Comparison of ENCODE assay signal across 14 cellular contexts in the genomic region with DNA sequence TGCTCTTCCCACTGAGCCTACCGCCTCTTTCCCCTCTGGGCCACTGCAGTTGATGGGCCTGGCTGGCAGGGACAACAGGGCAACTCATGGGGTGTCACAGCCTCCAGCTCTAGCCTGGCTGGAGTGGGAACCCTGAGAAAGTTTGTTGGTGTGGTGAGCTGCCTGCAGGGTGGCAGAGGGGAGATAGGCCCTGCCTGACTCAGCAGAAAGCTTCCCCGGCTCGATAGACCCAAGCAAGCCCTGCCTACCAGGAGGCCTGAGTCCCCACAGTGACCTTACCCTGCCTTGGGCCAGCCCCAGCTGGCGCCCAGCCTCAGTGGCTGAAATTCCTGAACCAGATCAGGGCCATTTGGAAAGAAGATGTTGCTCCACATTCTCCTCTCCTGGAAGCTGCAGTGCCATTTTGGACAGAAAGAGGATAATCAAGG. TPM values are rescaled to one million over a fixed set of nuclear protein-coding genes. Genes with fewer than 3 reads are reported as not detected.
DNase-seq lines count a peak whose midpoint lies in the region; ATAC-seq, FAIRE-seq and TF ChIP-seq lines count a peak whose summit lies in the region.
"Had no signal": no experiment of that assay in that cellular context is flagged by ENCODE, and none has a peak within 500 bp of the region (broad histone marks: within the 10 kb centered on the region; RNA-seq: fewer than 3 reads in every experiment).

No MANE protein-coding gene starts in this region.

- H3K27me3 ChIP-seq in MG63: no peaks in the 10 kb centered on the region
- no peaks in the 10 kb centered on the region for H3K27me3 ChIP-seq in dorsolateral prefrontal cortex
- no peaks in the 10 kb centered on the region for H3K27me3 ChIP-seq in liver (ENCODE audit: control insufficient read depth in 4 of 4, insufficient read depth in 4 of 4, low read length in 3 of 4)
- H3K27me3 ChIP-seq: colonic mucosa, SJSA1 had no signal

- no peak for FAIRE-seq in GM19239 (lab: Jason Lieb, UNC)
- FAIRE-seq: H54 had no signal

- DNase-seq in MG63 (peak; percentile 92), dorsolateral prefrontal cortex (peak in 5 of 10 donors; percentile 10 to 29 (median 22)), GM19239 (ENCODE audit: insufficient read length, low spot score) (no peak), NCI-H2107 treated with DMSO at 0.1 percent for 48 hours (lab: John Stamatoyannopoulos, UW; ENCODE audit: unreplicated experiment) (no peak), DMS153 (lab: John Stamatoyannopoulos, UW) (no peak)
- DNase-seq: colonic mucosa; MM.1S; NCI-H2171; stimulated activated CD4-positive, alpha-beta T cell treated with anti-CD3 and anti-CD28 coated beads, Interleukin-1b, Interleukin-23, amount 100 ng/mL, for 48 hours had no signal

- H3K4me1 ChIP-seq in liver (ENCODE audit: control insufficient read depth in 4 of 4, insufficient read depth in 4 of 4, low read length in 3 of 4): peaks cover 11 to 52% (median 43%) of the 10 kb centered on the region in 4 donors
- H3K4me1 ChIP-seq: colonic mucosa had no signal

- H3K4me3 ChIP-seq in MG63 (no peak overlapping the region), dorsolateral prefrontal cortex (no peak overlapping the region), liver (ENCODE audit: low read depth in 1 of 3, low read length in 3 of 3) (no peak overlapping the region)
- H3K4me3 ChIP-seq: colonic mucosa, SJSA1 had no signal

- 47% methylated on average over 4 of the region's 4 CpGs for WGBS in liver

- H3K36me3 ChIP-seq in MG63 (peaks cover 50% of the 10 kb centered on the region), liver (ENCODE audit: control insufficient read depth in 4 of 4, insufficient read depth in 3 of 4, low read depth in 1 of 4, low read length in 3 of 4) (peaks cover 2 to 12% (median 8%) of the 10 kb centered on the region in 4 donors)
- H3K36me3 ChIP-seq: colonic mucosa had no signal

- intact Hi-C loops in dorsolateral prefrontal cortex (cut with DNase I): no loop called here

- no peak overlapping the region for H3K9ac ChIP-seq in liver (ENCODE audit: low read depth in 1 of 2, low read length in 2 of 2)

- ATAC-seq in GM21360 (IDR thresholded peaks at IDR 0.05; ENCODE audit: unreplicated experiment): no peak

- TF ChIP-seq RAD21 in liver (IDR thresholded peaks at IDR 0.05): peak; percentile 51 to 53

- TF ChIP-seq CTCF in dorsolateral prefrontal cortex (IDR thresholded peaks at IDR 0.05 in 54 of 56, conservative IDR thresholded peaks at IDR 0.05 in 2 of 56; ENCODE audit: low read depth in 1 of 56, partially characterized antibody in 56 of 56): no peak
- no peak for TF ChIP-seq CTCF in liver (IDR thresholded peaks at IDR 0.05; ENCODE audit: low read depth, low read length, missing input control)

- peak overlapping the region in 52 of 59 donors; percentile 4 to 97 (median 68) for H3K27ac ChIP-seq in dorsolateral prefrontal cortex
- H3K27ac ChIP-seq in liver (ENCODE audit: low read depth in 1 of 2, low read length in 2 of 2): peak overlapping the region in 1 of 2 donors; percentile 38
- peak overlapping the region; percentile 51 for H3K27ac ChIP-seq in temporal lobe (ENCODE audit: low read depth, low read length)
- H3K27ac ChIP-seq: SJSA1 had no signal

- H3K9me3 ChIP-seq in MG63: peaks cover 10% of the 10 kb centered on the region; the same call in 1 of the 2 replicates
- H3K9me3 ChIP-seq in liver (ENCODE audit: control insufficient read depth in 4 of 4, low read length in 3 of 4): no peaks in the 10 kb centered on the region
- H3K9me3 ChIP-seq: colonic mucosa had no signal

TF ChIP-seq in liver, 16 proteins besides CTCF, POLR2A, EP300 and RAD21:
- TF ChIP-seq, protein P1, sequence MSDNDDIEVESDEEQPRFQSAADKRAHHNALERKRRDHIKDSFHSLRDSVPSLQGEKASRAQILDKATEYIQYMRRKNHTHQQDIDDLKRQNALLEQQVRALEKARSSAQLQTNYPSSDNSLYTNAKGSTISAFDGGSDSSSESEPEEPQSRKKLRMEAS (IDR thresholded peaks at IDR 0.05): peak; percentile 56
- TF ChIP-seq FOXA2 (IDR thresholded peaks at IDR 0.05) (peak; percentile 18), GABPA (IDR thresholded peaks at IDR 0.05 in 1 of 2, conservative IDR thresholded peaks at IDR 0.05 in 1 of 2) (no peak), FOXA1 (IDR thresholded peaks at IDR 0.05) (no peak), RXRA (IDR thresholded peaks at IDR 0.05) (peak; percentile 80 to 89), YY1 (IDR thresholded peaks at IDR 0.05) (peak; percentile 90), SP1 (IDR thresholded peaks at IDR 0.05) (peak; percentile 23), HNF4A (conservative IDR thresholded peaks at IDR 0.05) (peak; percentile 21 to 64), EGR1 (IDR thresholded peaks at IDR 0.05; ENCODE audit: low read depth in 2 of 2) (no peak)
- TF ChIP-seq, protein P2, sequence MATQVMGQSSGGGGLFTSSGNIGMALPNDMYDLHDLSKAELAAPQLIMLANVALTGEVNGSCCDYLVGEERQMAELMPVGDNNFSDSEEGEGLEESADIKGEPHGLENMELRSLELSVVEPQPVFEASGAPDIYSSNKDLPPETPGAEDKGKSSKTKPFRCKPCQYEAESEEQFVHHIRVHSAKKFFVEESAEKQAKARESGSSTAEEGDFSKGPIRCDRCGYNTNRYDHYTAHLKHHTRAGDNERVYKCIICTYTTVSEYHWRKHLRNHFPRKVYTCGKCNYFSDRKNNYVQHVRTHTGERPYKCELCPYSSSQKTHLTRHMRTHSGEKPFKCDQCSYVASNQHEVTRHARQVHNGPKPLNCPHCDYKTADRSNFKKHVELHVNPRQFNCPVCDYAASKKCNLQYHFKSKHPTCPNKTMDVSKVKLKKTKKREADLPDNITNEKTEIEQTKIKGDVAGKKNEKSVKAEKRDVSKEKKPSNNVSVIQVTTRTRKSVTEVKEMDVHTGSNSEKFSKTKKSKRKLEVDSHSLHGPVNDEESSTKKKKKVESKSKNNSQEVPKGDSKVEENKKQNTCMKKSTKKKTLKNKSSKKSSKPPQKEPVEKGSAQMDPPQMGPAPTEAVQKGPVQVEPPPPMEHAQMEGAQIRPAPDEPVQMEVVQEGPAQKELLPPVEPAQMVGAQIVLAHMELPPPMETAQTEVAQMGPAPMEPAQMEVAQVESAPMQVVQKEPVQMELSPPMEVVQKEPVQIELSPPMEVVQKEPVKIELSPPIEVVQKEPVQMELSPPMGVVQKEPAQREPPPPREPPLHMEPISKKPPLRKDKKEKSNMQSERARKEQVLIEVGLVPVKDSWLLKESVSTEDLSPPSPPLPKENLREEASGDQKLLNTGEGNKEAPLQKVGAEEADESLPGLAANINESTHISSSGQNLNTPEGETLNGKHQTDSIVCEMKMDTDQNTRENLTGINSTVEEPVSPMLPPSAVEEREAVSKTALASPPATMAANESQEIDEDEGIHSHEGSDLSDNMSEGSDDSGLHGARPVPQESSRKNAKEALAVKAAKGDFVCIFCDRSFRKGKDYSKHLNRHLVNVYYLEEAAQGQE (IDR thresholded peaks at IDR 0.05): no peak
- TF ChIP-seq, protein P3, sequence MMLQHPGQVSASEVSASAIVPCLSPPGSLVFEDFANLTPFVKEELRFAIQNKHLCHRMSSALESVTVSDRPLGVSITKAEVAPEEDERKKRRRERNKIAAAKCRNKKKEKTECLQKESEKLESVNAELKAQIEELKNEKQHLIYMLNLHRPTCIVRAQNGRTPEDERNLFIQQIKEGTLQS (IDR thresholded peaks at IDR 0.05): no peak

RNA-seq across cellular contexts. Expression of a gene that starts 29.4 kb away (rescaled TPM):
- 16.0 and 21.0 TPM in 2 replicates for total RNA-seq in MG63 (2014; rRNA removed; shearing (Covaris generic); ENCODE audit: low replicate concordance)
- total RNA-seq in dorsolateral prefrontal cortex (100 to 1,000 TPM in 24 of 120 experiments, 10 to 100 TPM in 96; 63.6 to 129 (median 87.7) TPM), liver (1 to 10 TPM; 9.7 to 9.8 TPM), temporal lobe (8.4 TPM)
- 10 to 100 TPM; 12.1 to 14.1 TPM for polyA plus RNA-seq in liver
